Comparison of ENCODE assay signal across 20 cellular contexts in the genomic region with DNA sequence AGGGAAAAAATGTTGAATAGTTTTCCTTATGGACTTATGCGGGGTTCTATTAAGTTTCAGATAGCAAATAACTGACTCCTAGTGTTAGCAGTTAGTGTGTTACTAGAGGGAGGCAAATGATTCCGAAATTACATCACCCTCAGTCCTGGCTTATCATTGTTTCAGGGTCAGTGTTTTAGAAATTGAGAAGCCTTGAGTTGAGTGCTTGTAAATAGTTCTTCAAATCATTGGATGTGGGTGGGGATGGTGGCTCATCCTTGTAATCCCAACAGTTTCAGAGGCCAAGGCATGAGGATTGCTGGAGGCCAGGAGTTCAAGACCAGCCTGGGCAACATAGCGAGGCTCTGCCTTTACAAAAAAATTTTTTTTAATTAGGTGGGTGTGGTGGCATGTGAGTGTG. TPM values are rescaled to one million over a fixed set of nuclear protein-coding genes. Genes with fewer than 3 reads are reported as not detected.
DNase-seq lines count a peak whose midpoint lies in the region; ATAC-seq and TF ChIP-seq lines count a peak whose summit lies in the region.
"Had no signal": no experiment of that assay in that cellular context is flagged by ENCODE, and none has a peak within 500 bp of the region (broad histone marks: within the 10 kb centered on the region; RNA-seq: fewer than 3 reads in every experiment).

No MANE protein-coding gene starts in this region.

- no peak for ATAC-seq in natural killer cell
- ATAC-seq in natural killer cell treated with Interleukin-12 subunit alpha and Interleukin-12 subunit beta and Interleukin-15 and Interleukin-18, amount 100 ng/mL, for 72 hours, result no peak
- no peak for ATAC-seq in GM21737 (IDR thresholded peaks at IDR 0.05; ENCODE audit: unreplicated experiment)
- ATAC-seq: HCT116 had no signal

- peak in 1 of 2 donors; percentile 21 for TF ChIP-seq POLR2A in adrenal gland (IDR thresholded peaks at IDR 0.05)

- H3K79me2 ChIP-seq in OCI-LY7 (ENCODE audit: insufficient read depth, low read depth, low read length), result peaks cover 22% of the 10 kb centered on the region; the same call in 1 of the 2 replicates

- no peak overlapping the region for H3K4me2 ChIP-seq in OCI-LY7 (ENCODE audit: low read length)

- no peaks in the 10 kb centered on the region for H3K27me3 Mint-ChIP-seq in natural killer cell (ENCODE audit: low read depth in 2 of 2)
- no peaks in the 10 kb centered on the region for H3K27me3 Mint-ChIP-seq in natural killer cell treated with Interleukin-12 subunit alpha and Interleukin-12 subunit beta and Interleukin-15 and Interleukin-18, amount 100 ng/mL, for 72 hours
- H3K27me3 Mint-ChIP-seq: B cell had no signal

- BruUV-seq in OCI-LY7 (replicated peaks; lab: Mats Ljungman, UMichigan), result no TSS peak

- H3K9me2 ChIP-seq in OCI-LY7 (ENCODE audit: insufficient read depth, low read length), result no peaks in the 10 kb centered on the region

- in situ Hi-C loops in ACHN (cut with HindIII; ENCODE audit: low pct_ligation_motif_present, low pct_unique_long_range_greater_than_20kb, low sequenced_read_pairs), result no loop called here

- DNase-seq in natural killer cell (no peak), adrenal gland (peak in 5 of 7 donors; percentile 50 to 63 (median 58)), fibroblast of the aortic adventitia (ENCODE audit: low read depth) (peak; percentile 40), ACHN (no peak), SHP77 (lab: John Stamatoyannopoulos, UW) (no peak), OCI-LY7 (ENCODE audit: low spot score) (no peak)
- no peak for DNase-seq in natural killer cell treated with Interleukin-12 subunit alpha and Interleukin-12 subunit beta and Interleukin-15 and Interleukin-18, amount 100 ng/mL, for 72 hours (ENCODE audit: low spot score)
- DNase-seq: CD8-positive, alpha-beta memory T cell; GM23248; KG1; MG63; NCI-H1092 treated with DMSO at 0.1 percent for 48 hours; NCI-H1694; NCI-H2107; NCI-H345; NCI-H526 treated with DMSO at 0.1 percent for 48 hours had no signal

- H3K27ac ChIP-seq in adrenal gland (peak overlapping the region; percentile 21 to 54 (median 48)), OCI-LY7 (ENCODE audit: low read depth, low read length, poor library complexity, severe bottlenecking) (no peak overlapping the region)
- H3K27ac ChIP-seq: GM23248, HL-60 had no signal

- H2AFZ ChIP-seq in OCI-LY7 (ENCODE audit: low read length), result no peak overlapping the region
- H2AFZ ChIP-seq: GM23248 had no signal

- intact Hi-C loops in natural killer cell (cut with micrococcal nuclease) (no loop called here), adrenal gland (cut with DNase I) (no loop called here), OCI-LY7 (cut with micrococcal nuclease; ENCODE audit: unreplicated experiment) (no loop called here)

- peaks cover 8% of the 10 kb centered on the region for H3K36me3 Mint-ChIP-seq in natural killer cell
- peaks cover 9% of the 10 kb centered on the region for H3K36me3 Mint-ChIP-seq in natural killer cell treated with Interleukin-12 subunit alpha and Interleukin-12 subunit beta and Interleukin-15 and Interleukin-18, amount 100 ng/mL, for 72 hours

- peaks cover 31 to 42% of the 10 kb centered on the region in 2 donors for H3K4me1 Mint-ChIP-seq in natural killer cell
- peaks cover 19 to 32% of the 10 kb centered on the region in 2 donors for H3K4me1 Mint-ChIP-seq in natural killer cell treated with Interleukin-12 subunit alpha and Interleukin-12 subunit beta and Interleukin-15 and Interleukin-18, amount 100 ng/mL, for 72 hours (ENCODE audit: low read depth in 2 of 2)

- CTCF ChIA-PET in OCI-LY7 (lab: Charles Lee; ENCODE audit: unreplicated experiment), result no interaction called here

- H3K9me3 ChIP-seq in adrenal gland (replicated peaks in 1 of 3), result no peaks in the 10 kb centered on the region
- no peaks in the 10 kb centered on the region for H3K9me3 ChIP-seq in OCI-LY7 (ENCODE audit: low read length)
- H3K9me3 ChIP-seq: MG63 had no signal

- 44 to 56% (median 50%) methylated on average over 2 to 3 of the region's 3 CpGs for WGBS in adrenal gland, 4 donors

- H4K20me1 ChIP-seq in OCI-LY7 (ENCODE audit: insufficient read depth, low read length), result no peaks in the 10 kb centered on the region

- no peaks in the 10 kb centered on the region for H3K9me3 Mint-ChIP-seq in natural killer cell
- no peaks in the 10 kb centered on the region for H3K9me3 Mint-ChIP-seq in natural killer cell treated with Interleukin-12 subunit alpha and Interleukin-12 subunit beta and Interleukin-15 and Interleukin-18, amount 100 ng/mL, for 72 hours
- H3K9me3 Mint-ChIP-seq: CD8-positive, alpha-beta memory T cell had no signal

- H3K4me3 ChIP-seq in adrenal gland, result no peak overlapping the region
- no peak overlapping the region for H3K4me3 ChIP-seq in fibroblast of the aortic adventitia (ENCODE audit: low read depth, low read length)
- no peak overlapping the region for H3K4me3 ChIP-seq in OCI-LY7 (ENCODE audit: low read depth, low read length, poor library complexity, severe bottlenecking)
- H3K4me3 ChIP-seq: GM23248, MG63 had no signal

- peak overlapping the region; percentile 36 to 71 for H3K27ac Mint-ChIP-seq in natural killer cell
- H3K27ac Mint-ChIP-seq in natural killer cell treated with Interleukin-12 subunit alpha and Interleukin-12 subunit beta and Interleukin-15 and Interleukin-18, amount 100 ng/mL, for 72 hours, result peak overlapping the region in 1 of 2 donors; percentile 59
- H3K27ac Mint-ChIP-seq: B cell had no signal

- no peak overlapping the region for H3K4me3 Mint-ChIP-seq in natural killer cell
- no peak overlapping the region for H3K4me3 Mint-ChIP-seq in natural killer cell treated with Interleukin-12 subunit alpha and Interleukin-12 subunit beta and Interleukin-15 and Interleukin-18, amount 100 ng/mL, for 72 hours
- H3K4me3 Mint-ChIP-seq: B cell; CD8-positive, alpha-beta memory T cell had no signal

- POLR2A ChIA-PET in OCI-LY7 (lab: Charles Lee), result no interaction called here

- no peaks in the 10 kb centered on the region for H3K36me3 ChIP-seq in adrenal gland (replicated peaks in 1 of 2)
- H3K36me3 ChIP-seq in OCI-LY7 (ENCODE audit: insufficient read depth, low read length), result peaks cover 26% of the 10 kb centered on the region

- H3K4me1 ChIP-seq in adrenal gland (replicated peaks in 1 of 2) (peaks cover 11 to 41% of the 10 kb centered on the region in 2 donors), OCI-LY7 (ENCODE audit: insufficient read depth, low read length, poor library complexity, severe bottlenecking) (peaks cover 15% of the 10 kb centered on the region)

- H3K27me3 ChIP-seq in adrenal gland, result no peaks in the 10 kb centered on the region
- H3K27me3 ChIP-seq: MG63 had no signal

- TF ChIP-seq CTCF in natural killer cell (IDR thresholded peaks at IDR 0.05), result no peak
- no peak for TF ChIP-seq CTCF in adrenal gland (IDR thresholded peaks at IDR 0.05)
- no peak for TF ChIP-seq CTCF in fibroblast of the aortic adventitia (IDR thresholded peaks at IDR 0.05; ENCODE audit: insufficient read depth, low read length)
- no peak for TF ChIP-seq CTCF in OCI-LY7 (conservative IDR thresholded peaks at IDR 0.05; ENCODE audit: low read length)

RNA-seq across cellular contexts. Expression of a gene that starts 21.3 kb away (rescaled TPM):
- total RNA-seq in natural killer cell, result 10 to 100 TPM; 36.9 to 57.9 (median 51.3) TPM
- 10 to 100 TPM; 52.9 to 78.3 TPM for total RNA-seq in natural killer cell treated with Interleukin-12 subunit alpha and Interleukin-12 subunit beta and Interleukin-15 and Interleukin-18, amount 100 ng/mL, for 72 hours
- 100 to 1,000 TPM; 127 to 803 (median 239) TPM for total RNA-seq in adrenal gland
- 100 to 1,000 TPM in 1 of 3 donors, 10 to 100 TPM in 2; 36.9 to 675 (median 49.4) TPM for polyA plus RNA-seq in adrenal gland
- total RNA-seq in fibroblast of the aortic adventitia (ENCODE audit: low replicate concordance), result 40.9 and 67.5 TPM in 2 replicates
- 8.7 and 11.1 TPM in 2 replicates for total RNA-seq in OCI-LY7 (2014; rRNA removed; shearing (Covaris generic))
- 29.6 and 34.0 TPM in 2 replicates for total RNA-seq in OCI-LY7 (2022)

RNA-seq across cellular contexts. Expression of a gene that starts 50.8 kb away (rescaled TPM):
- 1 to 10 TPM in 2 of 3 donors, under 1 TPM in 1; 0.78 to 2.0 (median 1.7) TPM for total RNA-seq in natural killer cell
- under 1 TPM in 1 of 2 donors, not detected in 1; 0.81 TPM for total RNA-seq in natural killer cell treated with Interleukin-12 subunit alpha and Interleukin-12 subunit beta and Interleukin-15 and Interleukin-18, amount 100 ng/mL, for 72 hours
- total RNA-seq in adrenal gland, result 10 to 100 TPM in 1 of 8 donors, 1 to 10 TPM in 6, not detected in 1; 1.2 to 24.6 (median 3.6) TPM
- 1 to 10 TPM; 1.3 to 4.0 (median 3.8) TPM for polyA plus RNA-seq in adrenal gland
- total RNA-seq in fibroblast of the aortic adventitia (ENCODE audit: low replicate concordance), result 0.25 and 0.36 TPM in 2 replicates
- total RNA-seq in OCI-LY7 (2014; rRNA removed; shearing (Covaris generic)), result 0.16 and 0.23 TPM in 2 replicates
- 0.85 and 1.8 TPM in 2 replicates for total RNA-seq in OCI-LY7 (2022)
- total RNA-seq: GM23248 had no signal
- polyA plus RNA-seq: CD8-positive, alpha-beta memory T cell; GM23248 had no signal

Comparison
In these comparisons a context has a peak if more than half of its experiments do, and no peak if none do; other contexts are left out.
1. DNase-seq: peak in adrenal gland (5 of 7) and fibroblast of the aortic adventitia (single experiment); none in natural killer cell (single experiment), natural killer cell treated with Interleukin-12 subunit alpha and Interleukin-12 subunit beta and Interleukin-15 and Interleukin-18, amount 100 ng/mL, for 72 hours (single experiment), ACHN (single experiment), SHP77 (0 of 2) and OCI-LY7 (single experiment).